ENCODE assay signal across 9 cellular contexts in the genomic region with DNA sequence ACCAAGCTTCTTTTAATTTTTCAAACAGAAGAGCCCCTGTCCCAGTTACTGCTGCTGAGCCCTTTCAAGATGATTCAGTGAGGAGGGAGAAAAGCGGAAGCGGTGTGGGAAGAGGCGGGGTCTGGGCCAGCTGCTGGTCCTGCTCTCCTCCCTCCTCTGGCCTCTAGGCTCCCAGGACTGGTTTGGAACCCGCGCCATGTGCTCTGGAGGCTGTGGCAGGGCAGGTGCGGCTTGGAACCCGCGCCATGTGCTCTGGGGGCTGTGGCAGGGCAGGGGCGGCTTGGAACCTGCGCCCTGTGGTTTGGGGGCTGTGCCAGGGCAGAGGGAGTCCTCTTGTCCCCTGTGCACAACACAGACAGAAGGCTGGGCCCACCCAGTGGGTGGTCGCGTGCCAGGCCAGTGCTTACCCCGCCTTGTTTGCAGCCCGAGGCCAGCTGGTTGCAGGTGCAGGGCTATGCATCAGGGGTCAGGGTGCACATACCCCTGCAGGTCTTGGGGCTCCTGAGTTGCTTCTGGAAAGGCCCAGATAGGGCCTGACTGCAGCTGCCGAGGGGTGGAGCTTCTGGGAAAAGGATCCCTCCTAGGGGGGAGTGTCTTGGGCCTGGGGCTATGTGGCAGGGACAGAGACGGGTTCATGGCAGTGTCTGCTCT. TPM values are rescaled to one million over a fixed set of nuclear protein-coding genes. Genes with fewer than 3 reads are reported as not detected.
DNase-seq lines count a peak whose midpoint lies in the region; TF ChIP-seq lines count a peak whose summit lies in the region.
"Had no signal": no experiment of that assay in that cellular context is flagged by ENCODE, and none has a peak within 500 bp of the region (broad histone marks: within the 10 kb centered on the region; RNA-seq: fewer than 3 reads in every experiment).

No MANE protein-coding gene starts in this region.

- H3K27me3 ChIP-seq in H7 (ENCODE audit: control insufficient read depth, insufficient read depth, low read length) (no peaks in the 10 kb centered on the region), tibial artery (peaks cover 0 to 12% of the 10 kb centered on the region in 2 donors), hepatocyte (no peaks in the 10 kb centered on the region)

- DNase-seq in DMS153 (lab: John Stamatoyannopoulos, UW) (peak; percentile 31), H7 (peak; percentile 57), SW480 (ENCODE audit: low spot score) (peak; percentile 73), immature natural killer cell (peak in 1 of 3 donors; percentile 11), tibial artery (no peak), NCI-H510A (lab: John Stamatoyannopoulos, UW) (no peak), hepatocyte (ENCODE audit: low spot score) (no peak), cerebellum (ENCODE audit: low spot score) (no peak)

- no peak overlapping the region for H3K27ac ChIP-seq in tibial artery
- no peak overlapping the region for H3K27ac ChIP-seq in hepatocyte

- H3K36me3 ChIP-seq in H7 (replicated peaks; ENCODE audit: control insufficient read depth, insufficient read depth, low read length) (no peaks in the 10 kb centered on the region), tibial artery (no peaks in the 10 kb centered on the region), hepatocyte (replicated peaks; ENCODE audit: insufficient read depth, low read depth) (no peaks in the 10 kb centered on the region)

- no peak overlapping the region for H3K4me2 ChIP-seq in hepatocyte

- H3K9me2 ChIP-seq in hepatocyte (replicated peaks; ENCODE audit: insufficient read depth), result no peaks in the 10 kb centered on the region

- H3K4me3 ChIP-seq in H7 (ENCODE audit: insufficient read depth, low read depth, low read length) (no peak overlapping the region), tibial artery (no peak overlapping the region), hepatocyte (no peak overlapping the region)

- intact Hi-C loops in tibial artery (cut with DNase I; ENCODE audit: low total_unique reads), result no loop called here

- H3K9me3 Mint-ChIP-seq in immature natural killer cell, result no peaks in the 10 kb centered on the region

- no peaks in the 10 kb centered on the region for H3K36me3 Mint-ChIP-seq in immature natural killer cell

- H3K79me2 ChIP-seq in hepatocyte, result no peaks in the 10 kb centered on the region

- H3K4me3 Mint-ChIP-seq in immature natural killer cell, result peak overlapping the region; percentile 73 to 78 (median 74)

- peaks cover 48 to 55% of the 10 kb centered on the region in 2 donors for H3K4me1 Mint-ChIP-seq in immature natural killer cell

- peak overlapping the region in 4 of 6 donors; percentile 36 to 66 (median 43) for H3K27ac Mint-ChIP-seq in immature natural killer cell

- peaks cover 0 to 4% (median 0%) of the 10 kb centered on the region in 4 donors for H3K4me1 ChIP-seq in tibial artery
- no peaks in the 10 kb centered on the region for H3K4me1 ChIP-seq in hepatocyte (ENCODE audit: insufficient read depth)

- 76% methylated on average over 16 of the region's 16 CpGs for WGBS in hepatocyte (ENCODE audit: low lambda C conversion rate, missing lambda C conversion rate)

- H3K27me3 Mint-ChIP-seq in immature natural killer cell (ENCODE audit: low read depth in 3 of 3), result peaks cover 0 to 8% (median 2%) of the 10 kb centered on the region in 3 donors

- no peak overlapping the region for H2AFZ ChIP-seq in hepatocyte

- no peaks in the 10 kb centered on the region for H4K20me1 ChIP-seq in hepatocyte (ENCODE audit: insufficient read depth, poor library complexity, severe bottlenecking)

- H3K9me3 ChIP-seq in tibial artery, result no peaks in the 10 kb centered on the region
- no peaks in the 10 kb centered on the region for H3K9me3 ChIP-seq in hepatocyte (ENCODE audit: low read depth)

- TF ChIP-seq CTCF in tibial artery (IDR thresholded peaks at IDR 0.05) (no peak), hepatocyte (IDR thresholded peaks at IDR 0.05; ENCODE audit: poor library complexity) (no peak)

RNA-seq across cellular contexts. Expression of a gene that starts 12.2 kb away (rescaled TPM):
- total RNA-seq in H7 (2014; rRNA removed; shearing (Covaris generic)), result 1.3 and 1.7 TPM in 2 replicates
- under 1 TPM in 1 of 3 donors, not detected in 2; 0.83 TPM for polyA plus RNA-seq in immature natural killer cell
- not detected in 2 replicates for total RNA-seq in hepatocyte
- polyA plus RNA-seq in hepatocyte, result 1.7 and 2.0 TPM in 2 replicates
- 0.91 TPM for total RNA-seq in cerebellum
- polyA plus RNA-seq: mammary epithelial cell had no signal

Comparison
In these comparisons a context has a peak if more than half of its experiments do, and no peak if none do; other contexts are left out.
1. DNase-seq: peak in DMS153 (single experiment), H7 (single experiment) and SW480 (single experiment); none in tibial artery (0 of 2), NCI-H510A (single experiment), hepatocyte (single experiment) and cerebellum (single experiment).